Comparison of ENCODE assay signal across 8 cellular contexts in genomic region chr6:87832025-87832825, GRCh38.
DNase-seq lines count a peak whose midpoint lies in the region; ATAC-seq, FAIRE-seq and TF ChIP-seq lines count a peak whose summit lies in the region.

No MANE protein-coding gene starts in this region.

- H3K79me2 ChIP-seq in DND-41 (ENCODE audit: insufficient read depth, low read length) (no peaks in the 10 kb centered on the region), PC-9 (ENCODE audit: low read depth) (no peaks in the 10 kb centered on the region)

- H3K4me1 ChIP-seq in DND-41 (ENCODE audit: insufficient read depth, low read length) = no peaks in the 10 kb centered on the region
- H3K4me1 ChIP-seq in PC-9 (replicated peaks; ENCODE audit: insufficient read depth) = no peaks in the 10 kb centered on the region

- H3K4me3 ChIP-seq in DND-41 (ENCODE audit: low read depth in 1 of 2, low read length in 2 of 2) (no peak overlapping the region), PC-9 (peak overlapping the region; percentile 56)

- no peaks in the 10 kb centered on the region for H3F3A ChIP-seq in PC-9 (ENCODE audit: insufficient read depth, low read depth)

- intact Hi-C loops in PC-9 (cut with micrococcal nuclease; ENCODE audit: unreplicated experiment) = loop anchor here (2.0 to 5.0 kb wide), 2 partner anchors 131 to 1040 kb away; no protein-coding TSS in a partner anchor

- H3K27ac ChIP-seq in DND-41 (ENCODE audit: low read length) (no peak overlapping the region), PC-9 (no peak overlapping the region)

- peak overlapping the region; percentile 16; the same call in 1 of the 2 replicates for H3K4me2 ChIP-seq in DND-41 (ENCODE audit: insufficient read depth, low read length)
- peak overlapping the region; percentile 79 for H3K4me2 ChIP-seq in PC-9

- TF ChIP-seq CTCF in DND-41 (IDR thresholded peaks at IDR 0.05; ENCODE audit: borderline replicate concordance, extremely low read depth, low read length, poor library complexity, severe bottlenecking) (peak; percentile 56), PC-9 (conservative IDR thresholded peaks at IDR 0.05) (peak; percentile 52; the same call in 1 of the 2 replicates), endothelial cell (IDR thresholded peaks at IDR 0.05; ENCODE audit: unreplicated experiment) (no peak)

- no peaks in the 10 kb centered on the region for H3K9me3 Mint-ChIP-seq in endothelial cell (ENCODE audit: unreplicated experiment)

- DNase-seq in DND-41 (no peak), PC-9 (no peak), myocyte (ENCODE audit: low read depth) (peak; percentile 30), endothelial cell (ENCODE audit: low spot score) (no peak), OCI-M2 (lab: John Stamatoyannopoulos, UW; ENCODE audit: unreplicated experiment) (no peak)

- H3K27ac Mint-ChIP-seq in endothelial cell (ENCODE audit: unreplicated experiment) = no peak overlapping the region

- H3K4me1 Mint-ChIP-seq in endothelial cell (ENCODE audit: unreplicated experiment) = no peaks in the 10 kb centered on the region

- no peak overlapping the region for H3K4me3 Mint-ChIP-seq in endothelial cell (ENCODE audit: unreplicated experiment)

- H4K20me1 ChIP-seq in DND-41 (ENCODE audit: insufficient read depth, low read length) (no peaks in the 10 kb centered on the region), PC-9 (ENCODE audit: insufficient read depth) (no peaks in the 10 kb centered on the region)

- peak; percentile 79 for FAIRE-seq in colon (lab: Jason Lieb, UNC)

- CTCF ChIA-PET in PC-9 (lab: Charles Lee) = interaction anchor here (0.6 to 0.7 kb wide), 3 partner anchors 102 to 1518 kb away, joined by 3 to 8 read pairs (median 5); no protein-coding TSS in a partner anchor

- H3K36me3 ChIP-seq in DND-41 (ENCODE audit: insufficient read depth, low read length) = no peaks in the 10 kb centered on the region
- no peaks in the 10 kb centered on the region for H3K36me3 ChIP-seq in PC-9 (ENCODE audit: low read depth)

- H3K27me3 ChIP-seq in DND-41 (ENCODE audit: insufficient read depth, low read length, poor library complexity) (peaks cover 3% of the 10 kb centered on the region), PC-9 (ENCODE audit: insufficient read depth, low read depth) (no peaks in the 10 kb centered on the region)

- POLR2A ChIA-PET in PC-9 (lab: Charles Lee; ENCODE audit: unreplicated experiment) = no interaction called here

- ATAC-seq in DND-41 (ENCODE audit: insufficient read depth, low read depth) (no peak), GM19467 (IDR thresholded peaks at IDR 0.05; ENCODE audit: unreplicated experiment) (peak; percentile 47), HG03575 (IDR thresholded peaks at IDR 0.05; ENCODE audit: extremely low read depth, insufficient number of reproducible peaks, low FRiP score, unreplicated experiment) (peak; percentile 50)

- H3K27me3 Mint-ChIP-seq in endothelial cell (ENCODE audit: unreplicated experiment) = no peaks in the 10 kb centered on the region

- H3K9me2 ChIP-seq in PC-9 (ENCODE audit: insufficient read depth) = no peaks in the 10 kb centered on the region

- 0 out of 2 replicates have a peak overlapping the region, but pooled peaks have one; percentile 11 for H2AFZ ChIP-seq in DND-41 (ENCODE audit: low read depth, low read length)
- H2AFZ ChIP-seq in PC-9 = peak overlapping the region; percentile 77

- no peaks in the 10 kb centered on the region for H3K36me3 Mint-ChIP-seq in endothelial cell (ENCODE audit: low read depth, unreplicated experiment)

- no peak overlapping the region for H3K9ac ChIP-seq in DND-41 (ENCODE audit: low read depth, low read length)

- no TSS peak for BruUV-seq in PC-9 (replicated peaks; lab: Mats Ljungman, UMichigan)

- H3K9me3 ChIP-seq in DND-41 (ENCODE audit: insufficient read depth, low read length, severe bottlenecking) (no peaks in the 10 kb centered on the region), PC-9 (ENCODE audit: insufficient read depth, low read depth) (no peaks in the 10 kb centered on the region)
